ENCODE assay signal across 16 cellular contexts in the genomic region with DNA sequence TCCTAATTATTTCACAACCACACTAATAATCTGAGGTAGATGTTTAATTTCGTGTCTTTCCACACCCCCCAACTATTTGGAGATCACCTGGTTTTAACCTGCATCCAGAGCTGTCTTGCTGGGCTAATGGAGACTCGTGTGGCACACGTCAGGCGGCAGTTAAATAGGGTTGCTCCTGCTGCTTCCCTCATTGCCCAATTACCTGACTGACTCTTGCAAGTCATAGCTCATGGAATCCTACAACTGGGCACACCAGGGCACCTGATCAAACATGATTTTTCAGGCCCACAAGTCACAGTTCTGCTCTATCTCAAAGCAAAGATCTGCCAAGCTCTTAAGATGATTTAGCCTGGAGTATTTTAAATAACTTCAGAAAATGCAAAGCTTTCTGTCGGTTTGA.
DNase-seq lines count a peak whose midpoint lies in the region; ATAC-seq and TF ChIP-seq lines count a peak whose summit lies in the region.
"Had no signal": no experiment of that assay in that cellular context is flagged by ENCODE, and none has a peak within 500 bp of the region (broad histone marks: within the 10 kb centered on the region; RNA-seq: fewer than 3 reads in every experiment).

No MANE protein-coding gene starts in this region.

- H3K79me2 ChIP-seq in mesendoderm (ENCODE audit: control insufficient read depth, insufficient read depth, low read length) (no peaks in the 10 kb centered on the region), Karpas-422 (ENCODE audit: low read length) (no peaks in the 10 kb centered on the region)

- no peaks in the 10 kb centered on the region for H3K9me3 ChIP-seq in HUES48 (ENCODE audit: control insufficient read depth, insufficient read depth, low read length)
- no peaks in the 10 kb centered on the region for H3K9me3 ChIP-seq in Karpas-422 (ENCODE audit: low read length)

- H3K4me3 ChIP-seq in HUES48 (ENCODE audit: low read depth, low read length), result no peak overlapping the region
- H3K4me3 ChIP-seq in mesendoderm (ENCODE audit: low read length), result no peak overlapping the region
- H3K4me3 ChIP-seq in Karpas-422 (ENCODE audit: low read length), result no peak overlapping the region

- H3K79me1 ChIP-seq in mesendoderm (ENCODE audit: low read length), result no peaks in the 10 kb centered on the region

- CTCF ChIA-PET in WTC11 (lab: Charles Lee), result interaction anchor here (0.6 kb wide), 1 partner anchor 61 kb away, joined by 5 read pairs; no protein-coding TSS in a partner anchor
- CTCF ChIA-PET in RWPE1 (lab: Yijun Ruan, JAX), result no interaction called here

- H3K27ac Mint-ChIP-seq in WTC11, result peak overlapping the region; percentile 96
- H3K27ac Mint-ChIP-seq: CD8-positive, alpha-beta T cell; HFFc6 had no signal

- H3K4me3 Mint-ChIP-seq in WTC11, result no peak overlapping the region
- H3K4me3 Mint-ChIP-seq: CD8-positive, alpha-beta T cell; HFFc6 had no signal

- no peaks in the 10 kb centered on the region for H3K27me3 Mint-ChIP-seq in WTC11 (ENCODE audit: low read depth)

- H4K20me1 ChIP-seq in Karpas-422 (ENCODE audit: insufficient read depth, low read depth, low read length), result no peaks in the 10 kb centered on the region

- H2AK5ac ChIP-seq in mesendoderm (ENCODE audit: low read length), result no peak overlapping the region

- no peak overlapping the region for H2BK5ac ChIP-seq in mesendoderm (ENCODE audit: low read length)

- H3K4me2 ChIP-seq in mesendoderm (ENCODE audit: low read length) (no peak overlapping the region), Karpas-422 (ENCODE audit: low read depth, low read length, poor library complexity, severe bottlenecking) (no peak overlapping the region)

- no peaks in the 10 kb centered on the region for H3K27me3 ChIP-seq in HUES48 (ENCODE audit: control insufficient read depth, insufficient read depth, low read length)
- no peaks in the 10 kb centered on the region for H3K27me3 ChIP-seq in mesendoderm (ENCODE audit: insufficient read depth, low read length, poor library complexity)
- H3K27me3 ChIP-seq in Karpas-422 (ENCODE audit: low read length), result no peaks in the 10 kb centered on the region

- no peak overlapping the region for H4K8ac ChIP-seq in mesendoderm (ENCODE audit: low read depth, low read length)

- no peak overlapping the region for H2BK120ac ChIP-seq in mesendoderm (ENCODE audit: low read depth, low read length)

- H2BK15ac ChIP-seq in mesendoderm (replicated peaks; ENCODE audit: low read depth), result no peak overlapping the region

- H3K4me1 ChIP-seq in HUES48 (ENCODE audit: control insufficient read depth, insufficient read depth, low read length) (peaks cover 19% of the 10 kb centered on the region), mesendoderm (ENCODE audit: control insufficient read depth, low read depth, low read length) (no peaks in the 10 kb centered on the region), Karpas-422 (ENCODE audit: low read length) (no peaks in the 10 kb centered on the region)

- no peak overlapping the region for H2AFZ ChIP-seq in Karpas-422 (ENCODE audit: low read length)

- peaks cover 41% of the 10 kb centered on the region for H3K4me1 Mint-ChIP-seq in WTC11

- no peak overlapping the region for H3K18ac ChIP-seq in mesendoderm (ENCODE audit: low read length)

- H3K23ac ChIP-seq in mesendoderm (ENCODE audit: low read length), result no peak overlapping the region

- H3K9ac ChIP-seq in HUES48 (ENCODE audit: low read depth, low read length) (no peak overlapping the region), mesendoderm (ENCODE audit: low read length) (no peak overlapping the region), Karpas-422 (ENCODE audit: low read length) (no peak overlapping the region)

- H3K27ac ChIP-seq in HUES48 (ENCODE audit: low read depth, low read length) (peak overlapping the region; percentile 1), mesendoderm (ENCODE audit: low read depth, low read length) (no peak overlapping the region), RWPE1 (no peak overlapping the region), Karpas-422 (ENCODE audit: low read length) (no peak overlapping the region)

- H3K36me3 Mint-ChIP-seq in WTC11, result peaks cover 6% of the 10 kb centered on the region
- H3K36me3 Mint-ChIP-seq: CD8-positive, alpha-beta T cell had no signal

- TF ChIP-seq CTCF in WTC11 (IDR thresholded peaks at IDR 0.05) (no peak), RWPE1 (conservative IDR thresholded peaks at IDR 0.05; ENCODE audit: low read depth) (no peak)

- no peaks in the 10 kb centered on the region for H3K36me3 ChIP-seq in HUES48 (ENCODE audit: control insufficient read depth, insufficient read depth, low read length)
- H3K36me3 ChIP-seq in mesendoderm (ENCODE audit: control insufficient read depth, insufficient read depth, low read length), result no peaks in the 10 kb centered on the region
- no peaks in the 10 kb centered on the region for H3K36me3 ChIP-seq in Karpas-422 (ENCODE audit: insufficient read depth, low read length)

- H3K9me3 Mint-ChIP-seq in WTC11, result peaks cover 7% of the 10 kb centered on the region
- H3K9me3 Mint-ChIP-seq: HFFc6 had no signal

- ATAC-seq in WTC11, result no peak
- ATAC-seq: CD8-positive, alpha-beta T cell had no signal

- no peak overlapping the region for H3K4ac ChIP-seq in mesendoderm (ENCODE audit: low read depth, low read length)

- H3K9me2 ChIP-seq in Karpas-422 (replicated peaks; ENCODE audit: insufficient read depth, low read length), result no peaks in the 10 kb centered on the region

- DNase-seq in DMS79 treated with DMSO at 0.1 percent for 48 hours (lab: John Stamatoyannopoulos, UW), result peak; percentile 6
- no peak for DNase-seq in DMS79 (lab: John Stamatoyannopoulos, UW)
- DNase-seq in WTC11 (ENCODE audit: low spot score), result no peak
- peak; percentile 27 for DNase-seq in mesendoderm
- no peak for DNase-seq in SKM-1 (lab: John Stamatoyannopoulos, UW; ENCODE audit: unreplicated experiment)
- DNase-seq in RWPE1 (ENCODE audit: low spot score), result no peak
- DNase-seq in Karpas-422, result no peak
- DNase-seq: 8988T; CD8-positive, alpha-beta T cell; HFFc6; KG1; NCI-H1048; NCI-H187; RPMI8226; T-helper 2 cell had no signal

- no CpG with 5 or more reads among the region's 5 CpGs for WGBS in mesendoderm (ENCODE audit: extremely low coverage, insufficient coverage, low lambda C conversion rate)

- H3K56ac ChIP-seq in mesendoderm (ENCODE audit: low read length), result no peak overlapping the region

- H4K5ac ChIP-seq in mesendoderm (ENCODE audit: low read length), result no peak overlapping the region

- POLR2A ChIA-PET in WTC11 (lab: Charles Lee) (no interaction called here), RWPE1 (lab: Yijun Ruan, JAX; ENCODE audit: low non-redundant PET) (no interaction called here)

TF ChIP-seq in WTC11, 78 proteins besides CTCF, POLR2A, EP300 and RAD21 (continues in another document):
- TF ChIP-seq MLX (CRISPR knock-in tag; IDR thresholded peaks at IDR 0.05) (no peak), TCF7 (CRISPR knock-in tag; IDR thresholded peaks at IDR 0.05; ENCODE audit: low read depth) (no peak), CREM (CRISPR knock-in tag; IDR thresholded peaks at IDR 0.05) (no peak), ETV6 (CRISPR knock-in tag; IDR thresholded peaks at IDR 0.05) (no peak), ZNF416 (CRISPR knock-in tag; IDR thresholded peaks at IDR 0.05) (no peak), ZNF512 (CRISPR knock-in tag; IDR thresholded peaks at IDR 0.05; ENCODE audit: borderline replicate concordance) (no peak), ZNF219 (CRISPR knock-in tag; IDR thresholded peaks at IDR 0.05; ENCODE audit: borderline replicate concordance) (no peak), ATF3 (CRISPR knock-in tag; conservative IDR thresholded peaks at IDR 0.05) (no peak)
- TF ChIP-seq, protein P1, sequence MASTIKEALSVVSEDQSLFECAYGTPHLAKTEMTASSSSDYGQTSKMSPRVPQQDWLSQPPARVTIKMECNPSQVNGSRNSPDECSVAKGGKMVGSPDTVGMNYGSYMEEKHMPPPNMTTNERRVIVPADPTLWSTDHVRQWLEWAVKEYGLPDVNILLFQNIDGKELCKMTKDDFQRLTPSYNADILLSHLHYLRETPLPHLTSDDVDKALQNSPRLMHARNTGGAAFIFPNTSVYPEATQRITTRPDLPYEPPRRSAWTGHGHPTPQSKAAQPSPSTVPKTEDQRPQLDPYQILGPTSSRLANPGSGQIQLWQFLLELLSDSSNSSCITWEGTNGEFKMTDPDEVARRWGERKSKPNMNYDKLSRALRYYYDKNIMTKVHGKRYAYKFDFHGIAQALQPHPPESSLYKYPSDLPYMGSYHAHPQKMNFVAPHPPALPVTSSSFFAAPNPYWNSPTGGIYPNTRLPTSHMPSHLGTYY (CRISPR knock-in tag; IDR thresholded peaks at IDR 0.05), result no peak

Comparison
In these comparisons a context has a peak if more than half of its experiments do, and no peak if none do; other contexts are left out.
1. DNase-seq: peak in DMS79 treated with DMSO at 0.1 percent for 48 hours (single experiment) and mesendoderm (single experiment); none in DMS79 (single experiment), WTC11 (single experiment), SKM-1 (single experiment), RWPE1 (single experiment) and Karpas-422 (single experiment).